8 cellular contexts compared by ENCODE assay signal in the genomic region with DNA sequence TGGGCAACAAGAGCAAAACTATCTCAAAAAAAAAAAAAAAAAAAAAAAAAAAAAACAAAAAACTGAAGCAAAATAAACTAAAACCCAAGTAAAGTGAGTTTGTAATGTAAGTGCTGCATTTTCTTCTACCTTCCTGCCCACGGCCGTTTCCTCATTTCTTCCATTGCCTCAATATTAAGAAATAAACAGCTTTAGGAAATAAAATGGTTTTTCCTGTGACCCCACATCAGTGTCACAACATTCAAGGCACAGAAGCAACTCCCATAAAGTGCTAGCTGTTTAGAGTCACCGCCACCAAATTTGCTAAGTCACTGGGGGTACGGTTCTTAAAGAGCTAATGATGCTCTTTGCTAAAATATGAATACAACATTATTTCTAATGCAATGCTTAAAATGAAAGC. TPM values are rescaled to one million over a fixed set of nuclear protein-coding genes. Genes with fewer than 3 reads are reported as not detected.
DNase-seq lines count a peak whose midpoint lies in the region; ATAC-seq and TF ChIP-seq lines count a peak whose summit lies in the region.

No MANE protein-coding gene starts in this region.

- H3K36me3 Mint-ChIP-seq in Calu3 (ENCODE audit: insufficient read depth, unreplicated experiment) (peaks cover 93% of the 10 kb centered on the region), brain (peaks cover 31% of the 10 kb centered on the region), nephron (ENCODE audit: low read depth) (peaks cover 22% of the 10 kb centered on the region)

- no peak for DNase-seq in Calu3
- peak; percentile 65 to 81 for DNase-seq in NOMO-1 (lab: John Stamatoyannopoulos, UW; ENCODE audit: unreplicated experiment in 2 of 2)
- DNase-seq in NCI-H2081 treated with DMSO at 0.1 percent for 48 hours (lab: John Stamatoyannopoulos, UW) = no peak
- DNase-seq in UCSD-AML1 (lab: John Stamatoyannopoulos, UW; ENCODE audit: unreplicated experiment) = no peak
- no peak for DNase-seq in posterior cingulate gyrus

- H3K27me3 Mint-ChIP-seq in Calu3 (ENCODE audit: unreplicated experiment) (no peaks in the 10 kb centered on the region), brain (peaks cover 9% of the 10 kb centered on the region), nephron (ENCODE audit: low read depth) (no peaks in the 10 kb centered on the region)

- H3K27ac Mint-ChIP-seq in Calu3 (ENCODE audit: unreplicated experiment) (peak overlapping the region; percentile 90), brain (peak overlapping the region; percentile 99 to 100 (median 99)), nephron (peak overlapping the region; percentile 97 to 99 (median 98))

- H3K4me3 Mint-ChIP-seq in Calu3 (ENCODE audit: low read depth, unreplicated experiment) (peak overlapping the region; percentile 91), brain (peak overlapping the region; percentile 96 to 99 (median 97)), nephron (peak overlapping the region; percentile 99)

- H3K4me1 Mint-ChIP-seq in Calu3 (ENCODE audit: low read depth, unreplicated experiment) (peaks cover 62% of the 10 kb centered on the region), brain (peaks cover 73% of the 10 kb centered on the region), nephron (peaks cover 67% of the 10 kb centered on the region)

- ATAC-seq in GM21529 (IDR thresholded peaks at IDR 0.05; ENCODE audit: unreplicated experiment) = no peak

- BruUV-seq in Calu3 (replicated peaks; lab: Mats Ljungman, UMichigan) = no TSS peak

- TF ChIP-seq CTCF in Calu3 (IDR thresholded peaks at IDR 0.05; ENCODE audit: unreplicated experiment) = no peak
- no peak for TF ChIP-seq CTCF in brain (conservative IDR thresholded peaks at IDR 0.05)
- no peak for TF ChIP-seq CTCF in nephron (IDR thresholded peaks at IDR 0.05; ENCODE audit: unreplicated experiment in 3 of 3)

- CTCF ChIA-PET in Calu3 (lab: Charles Lee) = interaction anchor here (0.6 to 1.9 kb wide), 7 partner anchors 11 to 255 kb away, joined by 3 to 12 read pairs (median 6); no protein-coding TSS in a partner anchor

- intact Hi-C loops in Calu3 (cut with micrococcal nuclease; ENCODE audit: unreplicated experiment) = loop anchor here (5.0 kb wide), 1 partner anchor 45 kb away; a partner anchor contains a TSS
- intact Hi-C loops in posterior cingulate gyrus (cut with DNase I) = no loop called here

- H3K9me3 Mint-ChIP-seq in Calu3 (ENCODE audit: low read depth, unreplicated experiment) (no peaks in the 10 kb centered on the region), brain (peaks cover 0 to 5% (median 0%) of the 10 kb centered on the region in 5 experiments), nephron (no peaks in the 10 kb centered on the region)

RNA-seq across cellular contexts. Expression of a gene that starts 3.3 kb away (rescaled TPM):
- 1,874 and 1,922 TPM in 2 replicates for total RNA-seq in Calu3 (2022)
- polyA plus RNA-seq in brain (ENCODE audit: insufficient read depth, low read depth, low replicate concordance) = 979 TPM

RNA-seq across cellular contexts. Expression of a gene that starts 30.1 kb away (rescaled TPM):
- 0.95 and 2.2 TPM in 2 replicates for total RNA-seq in Calu3 (2022)
- 3.0 TPM for polyA plus RNA-seq in brain (ENCODE audit: insufficient read depth, low read depth, low replicate concordance)

RNA-seq across cellular contexts. Expression of a gene that starts 44.6 kb away (rescaled TPM):
- 110 and 125 TPM in 2 replicates for total RNA-seq in Calu3 (2022)
- polyA plus RNA-seq in brain (ENCODE audit: insufficient read depth, low read depth, low replicate concordance) = 124 TPM

Comparison
In these comparisons a context has a peak if more than half of its experiments do, and no peak if none do; other contexts are left out.
1. DNase-seq: peak in NOMO-1 (2 of 2); none in Calu3 (single experiment), NCI-H2081 treated with DMSO at 0.1 percent for 48 hours (single experiment), UCSD-AML1 (single experiment) and posterior cingulate gyrus (0 of 10).
2. Peak in every context shown above with its lines, with median percentiles within 50 percentile points of each other: H3K27ac Mint-ChIP-seq and H3K4me3 Mint-ChIP-seq.